In genomic region chr9:135614821-135615665, GRCh38 we compare ENCODE assay signal across 22 cellular contexts. TPM values are rescaled to one million over a fixed set of nuclear protein-coding genes. Genes with fewer than 3 reads are reported as not detected.
"Had no signal": no experiment of that assay in that cellular context is flagged by ENCODE, and none has a peak within 500 bp of the region (broad histone marks: within the 10 kb centered on the region; RNA-seq: fewer than 3 reads in every experiment).

No MANE protein-coding gene starts in this region.

- H3K4me2 ChIP-seq: neural progenitor cell had no signal

- H3K27ac ChIP-seq: lower lobe of right lung, neural progenitor cell, pancreas, right lobe of liver, suprapubic skin had no signal

- H3K36me3 Mint-ChIP-seq: activated naive CD8-positive, alpha-beta T cell treated with anti-CD3 and anti-CD28 coated beads for 36 hours; neural progenitor cell had no signal

- H2AFZ ChIP-seq: neural progenitor cell had no signal

- H3K27me3 ChIP-seq: neural progenitor cell, pancreas, right lobe of liver had no signal

- DNase-seq: activated CD4-positive, alpha-beta T cell treated with anti-CD3 and anti-CD28 coated beads for 36 hours; activated CD4-positive, alpha-beta T cell treated with anti-CD3 and anti-CD28 coated beads, Interleukin-2, amount 50 U/mL, for 48 hours; activated naive CD8-positive, alpha-beta T cell treated with anti-CD3 and anti-CD28 coated beads for 36 hours; amniotic stem cell; foreskin fibroblast; left cardiac atrium; lower lobe of right lung; midbrain; right lobe of liver; small intestine; stimulated activated CD4-positive, alpha-beta T cell treated with anti-CD3 and anti-CD28 coated beads, Interleukin-15, amount 100 ng/mL, for 24 hours; stimulated activated CD4-positive, alpha-beta T cell treated with anti-CD3 and anti-CD28 coated beads, Interleukin-2, amount 100 ng/mL, for 48 hours; stimulated activated naive CD8-positive, alpha-beta T cell treated with anti-CD3 and anti-CD28 coated beads, Interleukin-15, amount 100 ng/mL, for 72 hours; trophoblast cell had no signal

- H3K36me3 ChIP-seq: lower lobe of right lung, neural progenitor cell, pancreas, right lobe of liver, suprapubic skin had no signal

- H3K4me3 ChIP-seq: lower lobe of right lung, neural progenitor cell, pancreas, right lobe of liver, suprapubic skin had no signal

- H3K4me3 Mint-ChIP-seq: activated CD4-positive, alpha-beta T cell treated with anti-CD3 and anti-CD28 coated beads for 36 hours; activated naive CD8-positive, alpha-beta T cell treated with anti-CD3 and anti-CD28 coated beads for 36 hours; neural progenitor cell; stimulated activated naive CD8-positive, alpha-beta T cell treated with anti-CD3 and anti-CD28 coated beads, Interleukin-15, amount 100 ng/mL, for 72 hours; T-helper 2 cell treated with Interferon-gamma antibody and Interleukin-4, amounts not matched to agents 5 μg/mL and 100 μg/mL, for 36 hours had no signal

- H3K9ac ChIP-seq: neural progenitor cell had no signal

- H3K27ac Mint-ChIP-seq: activated CD4-positive, alpha-beta T cell treated with anti-CD3 and anti-CD28 coated beads for 36 hours; activated naive CD8-positive, alpha-beta T cell treated with anti-CD3 and anti-CD28 coated beads for 36 hours; stimulated activated naive CD8-positive, alpha-beta T cell treated with anti-CD3 and anti-CD28 coated beads, Interleukin-15, amount 100 ng/mL, for 72 hours; T-helper 2 cell treated with Interferon-gamma antibody and Interleukin-4, amounts not matched to agents 5 μg/mL and 100 μg/mL, for 36 hours had no signal

- ATAC-seq: activated CD4-positive, alpha-beta T cell treated with anti-CD3 and anti-CD28 coated beads for 36 hours; left cardiac atrium; lower lobe of right lung; pancreas; right lobe of liver; stimulated activated naive CD8-positive, alpha-beta T cell treated with anti-CD3 and anti-CD28 coated beads, Interleukin-15, amount 100 ng/mL, for 72 hours had no signal

- H3K9me3 Mint-ChIP-seq: activated naive CD8-positive, alpha-beta T cell treated with anti-CD3 and anti-CD28 coated beads for 36 hours; neural progenitor cell; stimulated activated naive CD8-positive, alpha-beta T cell treated with anti-CD3 and anti-CD28 coated beads, Interleukin-15, amount 100 ng/mL, for 72 hours; T-helper 2 cell treated with Interferon-gamma antibody and Interleukin-4, amounts not matched to agents 5 μg/mL and 100 μg/mL, for 36 hours had no signal

- H3K4me1 ChIP-seq: lower lobe of right lung, neural progenitor cell, pancreas, right lobe of liver, suprapubic skin had no signal

- H3K9me3 ChIP-seq: lower lobe of right lung, pancreas, right lobe of liver, suprapubic skin had no signal

- H3K4me1 Mint-ChIP-seq: activated CD4-positive, alpha-beta T cell treated with anti-CD3 and anti-CD28 coated beads for 36 hours; activated naive CD8-positive, alpha-beta T cell treated with anti-CD3 and anti-CD28 coated beads for 36 hours; neural progenitor cell; stimulated activated naive CD8-positive, alpha-beta T cell treated with anti-CD3 and anti-CD28 coated beads, Interleukin-15, amount 100 ng/mL, for 72 hours had no signal

RNA-seq across cellular contexts. Expression of gene GLT6D1, which starts 24.3 kb away (rescaled TPM):
- total RNA-seq: activated CD4-positive, alpha-beta T cell treated with anti-CD3 and anti-CD28 coated beads for 36 hours; activated naive CD8-positive, alpha-beta T cell treated with anti-CD3 and anti-CD28 coated beads for 36 hours; dermis microvascular lymphatic vessel endothelial cell; glomerular endothelial cell; left cardiac atrium; lower lobe of right lung; myocyte; pancreas; pulmonary artery endothelial cell; right lobe of liver; suprapubic skin had no signal
- polyA plus RNA-seq: small intestine had no signal

RNA-seq across cellular contexts. Expression of gene LCN9, which starts 48.1 kb away (rescaled TPM):
- total RNA-seq: activated CD4-positive, alpha-beta T cell treated with anti-CD3 and anti-CD28 coated beads for 36 hours; activated naive CD8-positive, alpha-beta T cell treated with anti-CD3 and anti-CD28 coated beads for 36 hours; dermis microvascular lymphatic vessel endothelial cell; glomerular endothelial cell; left cardiac atrium; lower lobe of right lung; myocyte; pancreas; pulmonary artery endothelial cell; right lobe of liver; suprapubic skin had no signal
- polyA plus RNA-seq: pancreas, small intestine had no signal

RNA-seq across cellular contexts. Expression of gene PAEP, which starts 53.5 kb away (rescaled TPM):
- total RNA-seq: activated CD4-positive, alpha-beta T cell treated with anti-CD3 and anti-CD28 coated beads for 36 hours; activated naive CD8-positive, alpha-beta T cell treated with anti-CD3 and anti-CD28 coated beads for 36 hours; dermis microvascular lymphatic vessel endothelial cell; glomerular endothelial cell; left cardiac atrium; lower lobe of right lung; myocyte; pancreas; pulmonary artery endothelial cell; right lobe of liver had no signal
- polyA plus RNA-seq: pancreas, small intestine had no signal
